In the genomic region with DNA sequence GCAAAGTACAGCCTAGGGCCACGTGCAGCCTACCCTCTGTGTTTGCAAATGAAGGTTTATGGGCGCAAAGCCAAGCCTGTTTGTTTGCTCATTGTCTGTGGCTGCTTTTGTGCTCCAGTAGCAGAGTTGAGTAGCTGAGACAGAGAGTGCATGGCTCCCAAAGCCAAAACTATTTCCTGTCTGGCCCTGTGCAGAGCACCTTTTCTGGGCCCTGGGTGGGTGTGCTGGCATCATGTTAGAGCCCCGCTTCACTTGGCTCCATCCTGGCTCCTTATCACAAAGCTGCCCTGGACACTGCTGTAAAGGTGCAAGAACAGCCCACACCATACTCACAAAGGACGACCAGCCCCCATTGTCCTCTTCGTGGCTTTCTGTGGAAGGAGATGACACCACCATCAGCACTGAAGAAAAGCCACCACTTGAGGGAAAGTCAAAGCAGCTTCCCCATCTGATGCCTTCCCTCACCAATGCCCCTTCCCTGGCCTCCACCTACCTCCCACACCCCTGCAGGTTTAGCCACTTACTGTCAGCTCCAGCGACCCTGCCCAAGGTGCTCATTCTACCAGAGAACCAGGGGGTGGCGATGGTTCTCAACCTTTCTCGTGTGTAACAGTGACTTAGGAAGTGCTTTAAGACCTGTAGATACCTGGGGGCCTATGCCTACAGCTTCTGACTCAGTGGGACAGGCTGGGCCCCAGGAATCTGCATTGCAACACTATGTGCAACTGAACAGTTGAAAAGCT, we compare ENCODE assay signal across 9 cellular contexts. TPM values are rescaled to one million over a fixed set of nuclear protein-coding genes. Genes with fewer than 3 reads are reported as not detected.
DNase-seq lines count a peak whose midpoint lies in the region; ATAC-seq, FAIRE-seq and TF ChIP-seq lines count a peak whose summit lies in the region.
"Had no signal": no experiment of that assay in that cellular context is flagged by ENCODE, and none has a peak within 500 bp of the region (broad histone marks: within the 10 kb centered on the region; RNA-seq: fewer than 3 reads in every experiment).

No MANE protein-coding gene starts in this region.

- FAIRE-seq in endothelial cell of umbilical vein (lab: Jason Lieb, UNC) = no peak

- intact Hi-C loops in endothelial cell of umbilical vein (cut with micrococcal nuclease) = loop anchor here (1.0 kb wide), 1 partner anchor 146 kb away; no protein-coding TSS in a partner anchor

- dilution Hi-C loops in endothelial cell of umbilical vein (cut with MboI; ENCODE audit: extremely low pct_ligation_motif_present, low sequenced_read_pairs) = no loop called here

- TF ChIP-seq CTCF in WERI-Rb-1 (IDR thresholded peaks at IDR 0.05; ENCODE audit: low read depth, low read length) (peak; percentile 6; the same call in 1 of the 2 replicates), endothelial cell of umbilical vein (IDR thresholded peaks at IDR 0.05; ENCODE audit: extremely low read depth in 1 of 2, insufficient read depth in 1 of 2, low read depth in 1 of 2, low read length in 2 of 2) (peak in 1 of 2 donors; percentile 39)

- H2AFZ ChIP-seq in endothelial cell of umbilical vein (ENCODE audit: low read depth, low read length) = no peak overlapping the region

- no peaks in the 10 kb centered on the region for H3K9me1 ChIP-seq in endothelial cell of umbilical vein (replicated peaks; ENCODE audit: control insufficient read depth, extremely low read depth, insufficient read depth, low read length)

- peaks cover 54% of the 10 kb centered on the region for H3K4me1 Mint-ChIP-seq in stimulated activated memory B cell treated with anti-CD40 and anti-IgM and Interleukin-4, amounts not matched to agents 10 μg/mL and 1 μg/mL and 100 μg/mL, for 72 hours

- no peak overlapping the region for H3K4me2 ChIP-seq in endothelial cell of umbilical vein (ENCODE audit: insufficient read depth, low read length)

- H3K79me2 ChIP-seq in endothelial cell of umbilical vein (ENCODE audit: control insufficient read depth, insufficient read depth, low read length) = no peaks in the 10 kb centered on the region

- peaks cover 4% of the 10 kb centered on the region for H3K27me3 ChIP-seq in MG63
- H3K27me3 ChIP-seq in WERI-Rb-1 (ENCODE audit: insufficient read depth, low read depth, severe bottlenecking) = peaks cover 72% of the 10 kb centered on the region
- H3K27me3 ChIP-seq in endothelial cell of umbilical vein (ENCODE audit: control insufficient read depth in 2 of 2, insufficient read depth in 2 of 2, low read length in 2 of 2) = no peaks in the 10 kb centered on the region
- H3K27me3 ChIP-seq: breast epithelium had no signal

- H3K27me3 Mint-ChIP-seq in stimulated activated memory B cell treated with anti-CD40 and anti-IgM and Interleukin-4, amounts not matched to agents 10 μg/mL and 1 μg/mL and 100 μg/mL, for 72 hours = no peaks in the 10 kb centered on the region

- no TSS peak for BruUV-seq in endothelial cell of umbilical vein (replicated peaks; lab: Mats Ljungman, UMichigan)

- H3K4me3 Mint-ChIP-seq in stimulated activated memory B cell treated with anti-CD40 and anti-IgM and Interleukin-4, amounts not matched to agents 10 μg/mL and 1 μg/mL and 100 μg/mL, for 72 hours = no peak overlapping the region

- H3K4me3 ChIP-seq in MG63 = no peak overlapping the region
- no peak overlapping the region for H3K4me3 ChIP-seq in WERI-Rb-1 (ENCODE audit: low read depth, low read length)
- no peak overlapping the region for H3K4me3 ChIP-seq in endothelial cell of umbilical vein (replicated peaks in 1 of 3; ENCODE audit: insufficient read depth in 1 of 3, low read depth in 1 of 3, low read length in 3 of 3)
- H3K4me3 ChIP-seq: breast epithelium had no signal

- H3K9me3 ChIP-seq in MG63 = no peaks in the 10 kb centered on the region
- no peaks in the 10 kb centered on the region for H3K9me3 ChIP-seq in WERI-Rb-1 (ENCODE audit: severe bottlenecking)
- no peaks in the 10 kb centered on the region for H3K9me3 ChIP-seq in endothelial cell of umbilical vein (replicated peaks; ENCODE audit: control insufficient read depth, insufficient read depth, low read length)
- H3K9me3 ChIP-seq: breast epithelium had no signal

- peak; percentile 13 for ATAC-seq in stimulated activated memory B cell treated with anti-CD40 and anti-IgM and Interleukin-4, amounts not matched to agents 10 μg/mL and 1 μg/mL and 100 μg/mL, for 72 hours
- no peak for ATAC-seq in GM21367 (IDR thresholded peaks at IDR 0.05; ENCODE audit: unreplicated experiment)
- no peak for ATAC-seq in HG03175 (IDR thresholded peaks at IDR 0.05; ENCODE audit: unreplicated experiment)
- no peak for ATAC-seq in HG02571 (IDR thresholded peaks at IDR 0.05; ENCODE audit: unreplicated experiment)

- peaks cover 13% of the 10 kb centered on the region for H3K36me3 Mint-ChIP-seq in stimulated activated memory B cell treated with anti-CD40 and anti-IgM and Interleukin-4, amounts not matched to agents 10 μg/mL and 1 μg/mL and 100 μg/mL, for 72 hours

- H4K20me1 ChIP-seq in endothelial cell of umbilical vein (replicated peaks; ENCODE audit: control insufficient read depth, extremely low read depth, insufficient read depth, low read length) = no peaks in the 10 kb centered on the region

- no peaks in the 10 kb centered on the region for H3K36me3 ChIP-seq in MG63
- H3K36me3 ChIP-seq in WERI-Rb-1 = no peaks in the 10 kb centered on the region
- no peaks in the 10 kb centered on the region for H3K36me3 ChIP-seq in endothelial cell of umbilical vein (ENCODE audit: control insufficient read depth in 2 of 2, extremely low read depth in 1 of 2, insufficient read depth in 2 of 2, low read length in 2 of 2)
- H3K36me3 ChIP-seq: breast epithelium had no signal

- no peak overlapping the region for H3K27ac Mint-ChIP-seq in stimulated activated memory B cell treated with anti-CD40 and anti-IgM and Interleukin-4, amounts not matched to agents 10 μg/mL and 1 μg/mL and 100 μg/mL, for 72 hours

- CTCF ChIA-PET in endothelial cell of umbilical vein (lab: Charles Lee) = interaction anchor here (0.7 to 1.6 kb wide), 4 partner anchors 53 to 149 kb away, joined by 3 read pairs; no protein-coding TSS in a partner anchor

- H3K9me3 Mint-ChIP-seq in stimulated activated memory B cell treated with anti-CD40 and anti-IgM and Interleukin-4, amounts not matched to agents 10 μg/mL and 1 μg/mL and 100 μg/mL, for 72 hours = no peaks in the 10 kb centered on the region

- TF ChIP-seq POLR2A in endothelial cell of umbilical vein (IDR thresholded peaks at IDR 0.05; ENCODE audit: low read depth, low read length) = no peak

- peak; percentile 86 for DNase-seq in COR-L47 (lab: John Stamatoyannopoulos, UW)
- peak; percentile 46 for DNase-seq in MG63
- DNase-seq in WERI-Rb-1 = no peak
- peak; percentile 30 for DNase-seq in endothelial cell of umbilical vein (ENCODE audit: low read depth, low spot score)

- peaks cover 4% of the 10 kb centered on the region for H3K4me1 ChIP-seq in endothelial cell of umbilical vein (ENCODE audit: control insufficient read depth, extremely low read depth, insufficient read depth, low read length)

- H3K27ac ChIP-seq in WERI-Rb-1 (no peak overlapping the region), endothelial cell of umbilical vein (ENCODE audit: insufficient read depth, low read depth, low read length) (no peak overlapping the region)
- H3K27ac ChIP-seq: breast epithelium had no signal

- H3K9ac ChIP-seq in endothelial cell of umbilical vein (replicated peaks; ENCODE audit: extremely low read depth, insufficient read depth, low read length) = no peak overlapping the region

- POLR2A ChIA-PET in endothelial cell of umbilical vein (lab: Charles Lee) = no interaction called here

TF ChIP-seq in endothelial cell of umbilical vein, 7 proteins besides CTCF, POLR2A, EP300 and RAD21:
- TF ChIP-seq POLR2AphosphoS5 (IDR thresholded peaks at IDR 0.05; ENCODE audit: insufficient read depth, low read depth, low read length) = no peak
- TF ChIP-seq JUN (IDR thresholded peaks at IDR 0.05; ENCODE audit: borderline replicate concordance, insufficient read depth, insufficient read length, low read depth) = no peak
- no peak for TF ChIP-seq GATA2 (IDR thresholded peaks at IDR 0.05; ENCODE audit: insufficient read depth, insufficient read length, low read depth, low read length)
- TF ChIP-seq MYC (IDR thresholded peaks at IDR 0.05; ENCODE audit: low read depth, low read length) = no peak
- no peak for TF ChIP-seq FOS (IDR thresholded peaks at IDR 0.05; ENCODE audit: borderline replicate concordance, insufficient read depth, low read length)
- no peak for TF ChIP-seq EZH2 (IDR thresholded peaks at IDR 0.05; ENCODE audit: borderline replicate concordance, low read depth, low read length, severe bottlenecking)
- TF ChIP-seq, protein P1, sequence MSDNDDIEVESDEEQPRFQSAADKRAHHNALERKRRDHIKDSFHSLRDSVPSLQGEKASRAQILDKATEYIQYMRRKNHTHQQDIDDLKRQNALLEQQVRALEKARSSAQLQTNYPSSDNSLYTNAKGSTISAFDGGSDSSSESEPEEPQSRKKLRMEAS (IDR thresholded peaks at IDR 0.05; ENCODE audit: insufficient read depth, insufficient read length) = no peak

RNA-seq across cellular contexts. Expression of a gene that starts 23.4 kb away (rescaled TPM):
- total RNA-seq in MG63 (2014; rRNA removed; shearing (Covaris generic); ENCODE audit: low replicate concordance) = not detected in 2 replicates
- total RNA-seq in endothelial cell of umbilical vein = not detected in 2 replicates
- not detected in 2 replicates for polyA plus RNA-seq in endothelial cell of umbilical vein
- polyA plus RNA-seq in endothelial cell of umbilical vein (2011; cell fraction: cytosol; rRNA removed) = 0.05 TPM in 1 of 2 replicates, not detected in the other
- not detected in 2 replicates for polyA plus RNA-seq in endothelial cell of umbilical vein (2011; cell fraction: nucleus; rRNA removed)
- 0.26 TPM in 1 of 2 replicates, not detected in the other for polyA plus RNA-seq in endothelial cell of umbilical vein (2012)
- polyA minus RNA-seq in endothelial cell of umbilical vein = 0.22 and 0.83 TPM in 2 replicates
- not detected for polyA minus RNA-seq in endothelial cell of umbilical vein (2011; cell fraction: cytosol; rRNA and poly(A)+ RNA removed)
- polyA minus RNA-seq in endothelial cell of umbilical vein (2011; cell fraction: nucleus; rRNA and poly(A)+ RNA removed) = not detected in 2 replicates

RNA-seq across cellular contexts. Expression of a gene that starts 41.4 kb away (rescaled TPM):
- not detected in 2 replicates for total RNA-seq in MG63 (2014; rRNA removed; shearing (Covaris generic); ENCODE audit: low replicate concordance)
- total RNA-seq in endothelial cell of umbilical vein = not detected in 2 replicates
- polyA plus RNA-seq in endothelial cell of umbilical vein = not detected in 2 replicates
- not detected in 2 replicates for polyA plus RNA-seq in endothelial cell of umbilical vein (2011; cell fraction: cytosol; rRNA removed)
- polyA plus RNA-seq in endothelial cell of umbilical vein (2011; cell fraction: nucleus; rRNA removed) = not detected in 2 replicates
- polyA plus RNA-seq in endothelial cell of umbilical vein (2012) = not detected in 2 replicates
- not detected in 2 replicates for polyA minus RNA-seq in endothelial cell of umbilical vein
- polyA minus RNA-seq in endothelial cell of umbilical vein (2011; cell fraction: cytosol; rRNA and poly(A)+ RNA removed) = not detected
- not detected in 2 replicates for polyA minus RNA-seq in endothelial cell of umbilical vein (2011; cell fraction: nucleus; rRNA and poly(A)+ RNA removed)
